Comparison of ENCODE assay signal across 8 cellular contexts in genomic region chr17:74981318-74981978, GRCh38. TPM values are rescaled to one million over a fixed set of nuclear protein-coding genes. Genes with fewer than 3 reads are reported as not detected.
DNase-seq lines count a peak whose midpoint lies in the region; ATAC-seq, FAIRE-seq and TF ChIP-seq lines count a peak whose summit lies in the region.

No MANE protein-coding gene starts in this region.

- no peaks in the 10 kb centered on the region for H3K36me3 ChIP-seq in muscle layer of duodenum (ENCODE audit: control insufficient read depth in 1 of 2, insufficient read depth in 2 of 2, low read length in 2 of 2)

- DNase-seq in A549 (ENCODE audit: low read depth in 1 of 2, low spot score in 1 of 2) (no peak), LNCaP clone FGC (ENCODE audit: low read depth) (no peak), urothelium cell line (ENCODE audit: low spot score) (no peak), HEK293T (ENCODE audit: extremely low spot score) (no peak)

- CTCF ChIA-PET in A549 (lab: Yijun Ruan, JAX) (interaction anchor here (1.4 to 13.3 kb wide), 2 partner anchors 22 to 132 kb away, joined by 3 to 280 read pairs; no protein-coding TSS in a partner anchor), HEK293T (lab: Yijun Ruan, JAX) (no interaction called here)

- TF ChIP-seq POLR2A in A549 (IDR thresholded peaks at IDR 0.05; ENCODE audit: low read length), result no peak

- FAIRE-seq in A549 (lab: Jason Lieb, UNC) (no peak), urothelium cell line (lab: Jason Lieb, UNC) (no peak)

- peak overlapping the region; percentile 92 for H3K4me2 ChIP-seq in A549

- TF ChIP-seq EP300 in A549 (IDR thresholded peaks at IDR 0.05), result no peak

- H3K27ac ChIP-seq in A549, result peak overlapping the region; percentile 92 to 94
- H3K27ac ChIP-seq in cingulate gyrus (ENCODE audit: low read depth, low read length), result peak overlapping the region; percentile 99
- H3K27ac ChIP-seq in muscle layer of duodenum (ENCODE audit: low read length), result peak overlapping the region; percentile 90

- H3K4me3 ChIP-seq in A549, result peak overlapping the region; percentile 69
- peak overlapping the region; percentile 59 for H3K4me3 ChIP-seq in LNCaP clone FGC (ENCODE audit: low read depth, low read length)
- peak overlapping the region; percentile 79 for H3K4me3 ChIP-seq in muscle layer of duodenum (ENCODE audit: low read depth in 1 of 2, low read length in 2 of 2)

- H3K9me3 ChIP-seq in A549 (no peaks in the 10 kb centered on the region), muscle layer of duodenum (ENCODE audit: control insufficient read depth in 1 of 2, low read length in 2 of 2) (no peaks in the 10 kb centered on the region)

- TF ChIP-seq CTCF in A549 (IDR thresholded peaks at IDR 0.05) (no peak), LNCaP clone FGC (IDR thresholded peaks at IDR 0.05; ENCODE audit: control insufficient read depth, extremely low read depth, insufficient read depth) (no peak)

- POLR2A ChIA-PET in A549 (lab: Yijun Ruan, JAX), result interaction anchor here (2.8 kb wide), 1 partner anchor 31 kb away, joined by 17 read pairs; the partner anchor contains the start of gene MRPL58
- POLR2A ChIA-PET in HEK293T (lab: Yijun Ruan, JAX), result no interaction called here

- H3K4me1 ChIP-seq in A549, result peaks cover 18% of the 10 kb centered on the region
- H3K4me1 ChIP-seq in muscle layer of duodenum (ENCODE audit: control insufficient read depth in 1 of 2, insufficient read depth in 2 of 2, low read length in 2 of 2), result peaks cover 7 to 9% of the 10 kb centered on the region in 2 donors

- WGBS in A549 (ENCODE audit: missing lambda C conversion rate), result 86% methylated on average over 16 of the region's 16 CpGs

- ATAC-seq in A549 (no peak; a peak in 1 of 6 replicates), HG03460 (IDR thresholded peaks at IDR 0.05; ENCODE audit: unreplicated experiment) (no peak), GM21515 (IDR thresholded peaks at IDR 0.05; ENCODE audit: unreplicated experiment) (no peak)

- TF ChIP-seq RAD21 in A549 (conservative IDR thresholded peaks at IDR 0.05 in 1 of 2, IDR thresholded peaks at IDR 0.05 in 1 of 2), result no peak

- H3K27me3 ChIP-seq in muscle layer of duodenum (ENCODE audit: low read depth, low read length), result no peaks in the 10 kb centered on the region

TF ChIP-seq in A549, 52 proteins besides CTCF, POLR2A, EP300 and RAD21 (continues in another document):
- TF ChIP-seq CEBPB (IDR thresholded peaks at IDR 0.05), result no peak
- TF ChIP-seq ZC3H11A (IDR thresholded peaks at IDR 0.05), result no peak
- TF ChIP-seq ZSCAN20 (CRISPR knock-in tag; IDR thresholded peaks at IDR 0.05), result no peak
- TF ChIP-seq GATA3 (IDR thresholded peaks at IDR 0.05; ENCODE audit: borderline replicate concordance), result no peak; the same call in 1 of the 2 replicates
- no peak for TF ChIP-seq MAZ (IDR thresholded peaks at IDR 0.05; ENCODE audit: borderline replicate concordance, low read depth, low read length)
- no peak for TF ChIP-seq ESRRA (IDR thresholded peaks at IDR 0.05; ENCODE audit: borderline replicate concordance, low read length)
- no peak for TF ChIP-seq HOXB5 (CRISPR knock-in tag; IDR thresholded peaks at IDR 0.05)
- TF ChIP-seq FOXS1 (CRISPR knock-in tag; IDR thresholded peaks at IDR 0.05), result no peak
- no peak for TF ChIP-seq EHF (CRISPR knock-in tag; IDR thresholded peaks at IDR 0.05)
- no peak for TF ChIP-seq MAX (IDR thresholded peaks at IDR 0.05)
- TF ChIP-seq HOXA7 (CRISPR knock-in tag; IDR thresholded peaks at IDR 0.05), result no peak
- TF ChIP-seq HOXB13 (CRISPR knock-in tag; IDR thresholded peaks at IDR 0.05; ENCODE audit: low read depth), result no peak

TF ChIP-seq in HEK293T, 16 proteins besides CTCF, POLR2A, EP300 and RAD21:
- TF ChIP-seq HDGF (IDR thresholded peaks at IDR 0.05; ENCODE audit: borderline replicate concordance) (no peak), SP1 (IDR thresholded peaks at IDR 0.05) (no peak), BHLHE40 (IDR thresholded peaks at IDR 0.05; ENCODE audit: borderline replicate concordance) (no peak), TARDBP (IDR thresholded peaks at IDR 0.05) (no peak), SUZ12 (IDR thresholded peaks at IDR 0.05) (no peak), ZNF384 (IDR thresholded peaks at IDR 0.05) (no peak), FOXM1 (IDR thresholded peaks at IDR 0.05; ENCODE audit: borderline replicate concordance) (no peak), ELF4 (IDR thresholded peaks at IDR 0.05) (no peak)

RNA-seq across cellular contexts. Expression of gene CDR2L, which starts 6.0 kb away (rescaled TPM):
- polyA plus RNA-seq in A549 (2011; rRNA removed) (18.0 and 18.5 TPM in 2 replicates), A549 (2017; fragmentation: RNase III; extraction: RNeasy Plus Mini Kit Qiagen cat#74134 plus additional on column Dnase treatment) (26.9 to 34.0 TPM (median 30.0 TPM) in 3 replicates)
- polyA plus RNA-seq in A549 (2012; cell fraction: cytosol; rRNA removed), result 25.6 and 34.4 TPM in 2 replicates
- 38.5 and 49.0 TPM in 2 replicates for polyA plus RNA-seq in A549 (2012; cell fraction: nucleus; rRNA removed)
- 16.6 and 21.8 TPM in 2 replicates for polyA minus RNA-seq in A549 (2011; rRNA and poly(A)+ RNA removed)

RNA-seq across cellular contexts. Expression of gene HID1, which starts 8.9 kb away (rescaled TPM):
- polyA plus RNA-seq in A549 (2011; rRNA removed) (11.7 and 15.2 TPM in 2 replicates), A549 (2017; fragmentation: RNase III; extraction: RNeasy Plus Mini Kit Qiagen cat#74134 plus additional on column Dnase treatment) (3.7 to 6.2 TPM (median 5.2 TPM) in 3 replicates)
- 5.9 and 7.4 TPM in 2 replicates for polyA plus RNA-seq in A549 (2012; cell fraction: cytosol; rRNA removed)
- polyA plus RNA-seq in A549 (2012; cell fraction: nucleus; rRNA removed), result 30.4 and 39.1 TPM in 2 replicates
- polyA minus RNA-seq in A549 (2011; rRNA and poly(A)+ RNA removed), result 27.2 and 27.3 TPM in 2 replicates

RNA-seq across cellular contexts. Expression of gene MRPL58, which starts 31.0 kb away (rescaled TPM):
- polyA plus RNA-seq in A549 (2011; rRNA removed), result 86.4 and 127 TPM in 2 replicates
- polyA plus RNA-seq in A549 (2012; cell fraction: cytosol; rRNA removed), result 104 and 113 TPM in 2 replicates
- 49.1 and 82.1 TPM in 2 replicates for polyA plus RNA-seq in A549 (2012; cell fraction: nucleus; rRNA removed)
- polyA plus RNA-seq in A549 (2017; fragmentation: RNase III; extraction: RNeasy Plus Mini Kit Qiagen cat#74134 plus additional on column Dnase treatment), result 89.4 to 105 TPM (median 95.3 TPM) in 3 replicates
- polyA minus RNA-seq in A549 (2011; rRNA and poly(A)+ RNA removed), result 31.3 and 32.4 TPM in 2 replicates

RNA-seq across cellular contexts. Expression of gene OTOP3, which starts 45.8 kb away (rescaled TPM):
- polyA plus RNA-seq in A549 (2011; rRNA removed) (not detected in 2 replicates), A549 (2017; fragmentation: RNase III; extraction: RNeasy Plus Mini Kit Qiagen cat#74134 plus additional on column Dnase treatment) (not detected in 3 replicates)
- 0.01 TPM in 1 of 2 replicates, not detected in the other for polyA plus RNA-seq in A549 (2012; cell fraction: cytosol; rRNA removed)
- polyA plus RNA-seq in A549 (2012; cell fraction: nucleus; rRNA removed), result 0.01 TPM in 1 of 2 replicates, not detected in the other
- polyA minus RNA-seq in A549 (2011; rRNA and poly(A)+ RNA removed), result not detected in 2 replicates

RNA-seq across cellular contexts. Expression of gene OTOP2, which starts 57.4 kb away (rescaled TPM):
- 0.06 and 0.11 TPM in 2 replicates for polyA plus RNA-seq in A549 (2011; rRNA removed)
- 0.08 and 0.10 TPM in 2 replicates for polyA plus RNA-seq in A549 (2012; cell fraction: cytosol; rRNA removed)
- 0.13 and 0.24 TPM in 2 replicates for polyA plus RNA-seq in A549 (2012; cell fraction: nucleus; rRNA removed)
- polyA plus RNA-seq in A549 (2017; fragmentation: RNase III; extraction: RNeasy Plus Mini Kit Qiagen cat#74134 plus additional on column Dnase treatment), result 0.08 TPM in 1 of 3 replicates, not detected in the others
- polyA minus RNA-seq in A549 (2011; rRNA and poly(A)+ RNA removed), result not detected in 2 replicates
